ENCODE assay signal across 35 cellular contexts in genomic region chr10:104842704-104843103, GRCh38.
"Had no signal": no experiment of that assay in that cellular context is flagged by ENCODE, and none has a peak within 500 bp of the region (broad histone marks: within the 10 kb centered on the region; RNA-seq: fewer than 3 reads in every experiment).

No MANE protein-coding gene starts in this region.

- H3K4me3 ChIP-seq: ascending aorta had no signal

- H3K27me3 Mint-ChIP-seq: activated CD4-positive, alpha-beta memory T cell treated with anti-CD3 and anti-CD28 coated beads, Interleukin-2, amount 10 ng/mL, durations not matched to agents 7 days and 5 days; activated CD4-positive, alpha-beta T cell treated with anti-CD3 and anti-CD28 coated beads for 36 hours; activated CD4-positive, alpha-beta T cell treated with anti-CD3 and anti-CD28 coated beads, Interleukin-2, amount 10 ng/mL, durations not matched to agents 7 days and 5 days; activated CD8-positive, alpha-beta memory T cell treated with anti-CD3 and anti-CD28 coated beads, Interleukin-2, amount 10 ng/mL, durations not matched to agents 7 days and 5 days; activated naive CD4-positive, alpha-beta T cell treated with anti-CD3 and anti-CD28 coated beads, Interleukin-2, amount 10 ng/mL, durations not matched to agents 7 days and 5 days; activated naive CD8-positive, alpha-beta T cell; activated naive CD8-positive, alpha-beta T cell treated with anti-CD3 and anti-CD28 coated beads, Interleukin-2, amount 10 ng/mL, durations not matched to agents 7 days and 5 days; activated naive CD8-positive, alpha-beta T cell treated with anti-CD3 and anti-CD28 coated beads, Interleukin-2, amount 50 U/mL, for 24 hours; activated T-cell treated with anti-CD3 and anti-CD28 coated beads, Interleukin-2, amount 50 U/mL, for 24 hours had no signal

- H3K27me3 ChIP-seq: ascending aorta had no signal

- H3K36me3 ChIP-seq: ascending aorta had no signal

- H3K9me3 Mint-ChIP-seq: activated CD4-positive, alpha-beta memory T cell treated with anti-CD3 and anti-CD28 coated beads, Interleukin-2, amount 10 ng/mL, durations not matched to agents 7 days and 5 days; activated CD4-positive, alpha-beta T cell treated with anti-CD3 and anti-CD28 coated beads, Interleukin-2, amount 10 ng/mL, durations not matched to agents 7 days and 5 days; activated naive CD4-positive, alpha-beta T cell treated with anti-CD3 and anti-CD28 coated beads, Interleukin-2, amount 10 ng/mL, durations not matched to agents 7 days and 5 days; activated naive CD4-positive, alpha-beta T cell treated with anti-CD3 and anti-CD28 coated beads, Interleukin-2, amount 50 U/mL, for 24 hours; activated naive CD8-positive, alpha-beta T cell treated with anti-CD3 and anti-CD28 coated beads, Interleukin-2, amount 10 ng/mL, durations not matched to agents 7 days and 5 days; activated naive CD8-positive, alpha-beta T cell treated with anti-CD3 and anti-CD28 coated beads, Interleukin-2, amount 50 U/mL, for 24 hours; activated T-cell treated with anti-CD3 and anti-CD28 coated beads, Interleukin-2, amount 50 U/mL, for 24 hours; activated T-helper 2 cell treated with anti-CD3 and anti-CD28 coated beads, Interferon-gamma antibody, Interleukin-2, Interleukin-4, amounts not matched to agents 10 μg/mL and 5 μg/mL and 100 μg/mL, durations not matched to agents 14 hours and 24 hours and 36 hours; brain; T-helper 1 cell treated with Interleukin-12 subunit alpha and Interleukin-12 subunit beta and Interleukin-4 antibody, amounts not matched to agents 30 μg/mL and 1 μg/mL, for 36 hours; T-helper 2 cell treated with Interferon-gamma antibody and Interleukin-4, amounts not matched to agents 5 μg/mL and 100 μg/mL, for 36 hours; WTC11 had no signal

- H3K27ac Mint-ChIP-seq: activated CD4-positive, alpha-beta memory T cell treated with anti-CD3 and anti-CD28 coated beads, Interleukin-2, amount 10 ng/mL, durations not matched to agents 7 days and 5 days; activated CD4-positive, alpha-beta T cell treated with anti-CD3 and anti-CD28 coated beads for 36 hours; activated CD4-positive, alpha-beta T cell treated with anti-CD3 and anti-CD28 coated beads, Interleukin-2, amount 10 ng/mL, durations not matched to agents 7 days and 5 days; activated CD8-positive, alpha-beta memory T cell treated with anti-CD3 and anti-CD28 coated beads, Interleukin-2, amount 10 ng/mL, durations not matched to agents 7 days and 5 days; activated CD8-positive, alpha-beta T cell treated with anti-CD3 and anti-CD28 coated beads, Interleukin-2, amount 10 ng/mL, durations not matched to agents 7 days and 5 days; activated naive CD4-positive, alpha-beta T cell treated with anti-CD3 and anti-CD28 coated beads, Interleukin-2, amount 10 ng/mL, durations not matched to agents 7 days and 5 days; activated naive CD4-positive, alpha-beta T cell treated with anti-CD3 and anti-CD28 coated beads, Interleukin-2, amount 50 U/mL, for 24 hours; activated naive CD8-positive, alpha-beta T cell; activated naive CD8-positive, alpha-beta T cell treated with anti-CD3 and anti-CD28 coated beads, Interleukin-2, amount 10 ng/mL, durations not matched to agents 7 days and 5 days; activated naive CD8-positive, alpha-beta T cell treated with anti-CD3 and anti-CD28 coated beads, Interleukin-2, amount 50 U/mL, for 24 hours; activated T-cell treated with anti-CD3 and anti-CD28 coated beads, Interleukin-2, amount 50 U/mL, for 24 hours; activated T-helper 2 cell treated with anti-CD3 and anti-CD28 coated beads, Interferon-gamma antibody, Interleukin-2, Interleukin-4, amounts not matched to agents 10 μg/mL and 5 μg/mL and 100 μg/mL, durations not matched to agents 14 hours and 24 hours and 36 hours; brain; T-helper 1 cell treated with Interleukin-12 subunit alpha and Interleukin-12 subunit beta and Interleukin-4 antibody, amounts not matched to agents 30 μg/mL and 1 μg/mL, for 36 hours; T-helper 2 cell treated with Interferon-gamma antibody and Interleukin-4, amounts not matched to agents 5 μg/mL and 100 μg/mL, for 36 hours; WTC11 had no signal

- H3K4me3 Mint-ChIP-seq: activated CD4-positive, alpha-beta memory T cell treated with anti-CD3 and anti-CD28 coated beads, Interleukin-2, amount 10 ng/mL, durations not matched to agents 7 days and 5 days; activated CD4-positive, alpha-beta T cell treated with anti-CD3 and anti-CD28 coated beads for 36 hours; activated CD4-positive, alpha-beta T cell treated with anti-CD3 and anti-CD28 coated beads, Interleukin-2, amount 10 ng/mL, durations not matched to agents 7 days and 5 days; activated CD8-positive, alpha-beta memory T cell treated with anti-CD3 and anti-CD28 coated beads, Interleukin-2, amount 10 ng/mL, durations not matched to agents 7 days and 5 days; activated CD8-positive, alpha-beta T cell treated with anti-CD3 and anti-CD28 coated beads, Interleukin-2, amount 10 ng/mL, durations not matched to agents 7 days and 5 days; activated naive CD4-positive, alpha-beta T cell treated with anti-CD3 and anti-CD28 coated beads, Interleukin-2, amount 10 ng/mL, durations not matched to agents 7 days and 5 days; activated naive CD4-positive, alpha-beta T cell treated with anti-CD3 and anti-CD28 coated beads, Interleukin-2, amount 50 U/mL, for 24 hours; activated naive CD8-positive, alpha-beta T cell; activated naive CD8-positive, alpha-beta T cell treated with anti-CD3 and anti-CD28 coated beads, Interleukin-2, amount 10 ng/mL, durations not matched to agents 7 days and 5 days; activated naive CD8-positive, alpha-beta T cell treated with anti-CD3 and anti-CD28 coated beads, Interleukin-2, amount 50 U/mL, for 24 hours; activated T-cell treated with anti-CD3 and anti-CD28 coated beads, Interleukin-2, amount 50 U/mL, for 24 hours; brain; T-helper 1 cell treated with Interleukin-12 subunit alpha and Interleukin-12 subunit beta and Interleukin-4 antibody, amounts not matched to agents 30 μg/mL and 1 μg/mL, for 36 hours; T-helper 2 cell treated with Interferon-gamma antibody and Interleukin-4, amounts not matched to agents 5 μg/mL and 100 μg/mL, for 36 hours; WTC11 had no signal

- H3K4me1 Mint-ChIP-seq: activated CD4-positive, alpha-beta memory T cell treated with anti-CD3 and anti-CD28 coated beads, Interleukin-2, amount 10 ng/mL, durations not matched to agents 7 days and 5 days; activated CD4-positive, alpha-beta T cell treated with anti-CD3 and anti-CD28 coated beads for 36 hours; activated CD4-positive, alpha-beta T cell treated with anti-CD3 and anti-CD28 coated beads, Interleukin-2, amount 10 ng/mL, durations not matched to agents 7 days and 5 days; activated CD8-positive, alpha-beta memory T cell treated with anti-CD3 and anti-CD28 coated beads, Interleukin-2, amount 10 ng/mL, durations not matched to agents 7 days and 5 days; activated naive CD4-positive, alpha-beta T cell treated with anti-CD3 and anti-CD28 coated beads, Interleukin-2, amount 10 ng/mL, durations not matched to agents 7 days and 5 days; activated naive CD4-positive, alpha-beta T cell treated with anti-CD3 and anti-CD28 coated beads, Interleukin-2, amount 50 U/mL, for 24 hours; activated naive CD8-positive, alpha-beta T cell treated with anti-CD3 and anti-CD28 coated beads, Interleukin-2, amount 10 ng/mL, durations not matched to agents 7 days and 5 days; activated naive CD8-positive, alpha-beta T cell treated with anti-CD3 and anti-CD28 coated beads, Interleukin-2, amount 50 U/mL, for 24 hours; brain had no signal

- H3K27ac ChIP-seq: ascending aorta, VCaP had no signal

- DNase-seq: activated CD4-positive, alpha-beta memory T cell treated with anti-CD3 and anti-CD28 coated beads, Interleukin-2, amount 10 ng/mL, durations not matched to agents 7 days and 5 days; activated CD4-positive, alpha-beta T cell treated with anti-CD3 and anti-CD28 coated beads for 1 hour; activated CD4-positive, alpha-beta T cell treated with anti-CD3 and anti-CD28 coated beads for 36 hours; activated CD4-positive, alpha-beta T cell treated with anti-CD3 and anti-CD28 coated beads for 48 hours; activated CD4-positive, alpha-beta T cell treated with anti-CD3 and anti-CD28 coated beads, Interleukin-2, amount 10 ng/mL, durations not matched to agents 7 days and 5 days; activated CD4-positive, alpha-beta T cell treated with anti-CD3 and anti-CD28 coated beads, Interleukin-2, amount 50 U/mL, for 48 hours; activated CD4-positive, CD25-positive, alpha-beta regulatory T cell; activated CD8-positive, alpha-beta memory T cell treated with anti-CD3 and anti-CD28 coated beads for 24 hours; activated CD8-positive, alpha-beta memory T cell treated with anti-CD3 and anti-CD28 coated beads, Interleukin-2, amount 10 ng/mL, durations not matched to agents 7 days and 5 days; activated CD8-positive, alpha-beta memory T cell treated with anti-CD3 and anti-CD28 coated beads, Interleukin-2, amount 50 U/mL, for 48 hours; activated CD8-positive, alpha-beta T cell treated with anti-CD3 and anti-CD28 coated beads, Interleukin-2, amount 10 ng/mL, durations not matched to agents 7 days and 5 days; activated effector memory CD4-positive, alpha-beta T cell treated with Interleukin-2 at 50 U/mL for 16 hours; activated gamma-delta T cell; activated naive CD4-positive, alpha-beta T cell treated with anti-CD3 and anti-CD28 coated beads, Interleukin-2, amount 10 ng/mL, durations not matched to agents 7 days and 5 days; activated naive CD4-positive, alpha-beta T cell treated with Interleukin-2 at 50 U/mL for 16 hours; activated naive CD8-positive, alpha-beta T cell treated with anti-CD3 and anti-CD28 coated beads, Interleukin-2, amount 10 ng/mL, durations not matched to agents 7 days and 5 days; activated naive CD8-positive, alpha-beta T cell treated with anti-CD3 and anti-CD28 coated beads, Interleukin-2, amount 50 U/mL, for 24 hours; activated T-cell treated with anti-CD3 and anti-CD28 coated beads, Interleukin-2, amount 50 U/mL, for 24 hours; activated T-cell treated with anti-CD3 and anti-CD28 coated beads, Interleukin-2, amount 50 U/mL, for 48 hours; amygdala; anterior cingulate cortex; central memory CD4-positive, alpha-beta T cell; T-helper 1 cell; T-helper 2 cell; T-helper 9 cell had no signal

- ATAC-seq: activated CD4-positive, alpha-beta T cell treated with anti-CD3 and anti-CD28 coated beads for 36 hours; activated CD4-positive, CD25-positive, alpha-beta regulatory T cell treated with anti-CD3 and anti-CD28 coated beads, Interleukin-2, amount 50 U/mL, for 24 hours; activated CD8-positive, alpha-beta memory T cell treated with anti-CD3 and anti-CD28 coated beads, Interleukin-2, amount 10 ng/mL, durations not matched to agents 7 days and 5 days; activated CD8-positive, alpha-beta T cell treated with anti-CD3 and anti-CD28 coated beads, Interleukin-2, amount 10 ng/mL, durations not matched to agents 7 days and 5 days; activated naive CD8-positive, alpha-beta T cell treated with anti-CD3 and anti-CD28 coated beads, Interleukin-2, amount 50 U/mL, for 24 hours; WTC11 had no signal

- H3K4me1 ChIP-seq: ascending aorta had no signal

- H3K9me3 ChIP-seq: ascending aorta had no signal

- H3K36me3 Mint-ChIP-seq: activated CD8-positive, alpha-beta memory T cell treated with anti-CD3 and anti-CD28 coated beads, Interleukin-2, amount 10 ng/mL, durations not matched to agents 7 days and 5 days; activated naive CD4-positive, alpha-beta T cell treated with anti-CD3 and anti-CD28 coated beads, Interleukin-2, amount 10 ng/mL, durations not matched to agents 7 days and 5 days; activated naive CD4-positive, alpha-beta T cell treated with anti-CD3 and anti-CD28 coated beads, Interleukin-2, amount 50 U/mL, for 24 hours; activated naive CD8-positive, alpha-beta T cell; activated naive CD8-positive, alpha-beta T cell treated with anti-CD3 and anti-CD28 coated beads, Interleukin-2, amount 10 ng/mL, durations not matched to agents 7 days and 5 days; brain; WTC11 had no signal
